In genomic region chr5:179734536-179735164, GRCh38 we compare ENCODE assay signal across 8 cellular contexts. TPM values are rescaled to one million over a fixed set of nuclear protein-coding genes. Genes with fewer than 3 reads are reported as not detected.
DNase-seq lines count a peak whose midpoint lies in the region; ATAC-seq and TF ChIP-seq lines count a peak whose summit lies in the region.

No MANE protein-coding gene starts in this region.

- H3K36me3 Mint-ChIP-seq in chondrocyte (ENCODE audit: low read depth), result no peaks in the 10 kb centered on the region
- H3K36me3 Mint-ChIP-seq in natural killer cell treated with Interleukin-12 subunit alpha and Interleukin-12 subunit beta and Interleukin-15 and Interleukin-18, amount 100 ng/mL, for 72 hours, result peaks cover 25% of the 10 kb centered on the region

- H3K27me3 Mint-ChIP-seq in chondrocyte (ENCODE audit: low read depth), result no peaks in the 10 kb centered on the region
- H3K27me3 Mint-ChIP-seq in natural killer cell treated with Interleukin-12 subunit alpha and Interleukin-12 subunit beta and Interleukin-15 and Interleukin-18, amount 100 ng/mL, for 72 hours, result no peaks in the 10 kb centered on the region

- no peak overlapping the region for H3K27ac ChIP-seq in KMS-11

- peak overlapping the region; percentile 92 for H3K4me3 Mint-ChIP-seq in chondrocyte (ENCODE audit: unreplicated experiment)
- peak overlapping the region; percentile 95 for H3K4me3 Mint-ChIP-seq in natural killer cell treated with Interleukin-12 subunit alpha and Interleukin-12 subunit beta and Interleukin-15 and Interleukin-18, amount 100 ng/mL, for 72 hours

- peak overlapping the region; percentile 92 for H3K4me3 ChIP-seq in BE2C (ENCODE audit: low read depth, low read length)
- H3K4me3 ChIP-seq in KMS-11 (IDR thresholded peaks at IDR 0.05; ENCODE audit: insufficient read depth, low read depth, low read length), result no peak overlapping the region

- ATAC-seq in natural killer cell treated with Interleukin-12 subunit alpha and Interleukin-12 subunit beta and Interleukin-15 and Interleukin-18, amount 100 ng/mL, for 72 hours, result no peak
- ATAC-seq in HG03571 (IDR thresholded peaks at IDR 0.05; ENCODE audit: unreplicated experiment), result no peak

- no peaks in the 10 kb centered on the region for H4K20me1 ChIP-seq in KMS-11 (ENCODE audit: insufficient read depth)

- H3K4me1 ChIP-seq in BE2C (peaks cover 3% of the 10 kb centered on the region), KMS-11 (ENCODE audit: low read depth, poor library complexity, severe bottlenecking) (peaks cover 17% of the 10 kb centered on the region)

- H3K4me1 Mint-ChIP-seq in chondrocyte (ENCODE audit: low read depth), result peaks cover 60% of the 10 kb centered on the region
- H3K4me1 Mint-ChIP-seq in natural killer cell treated with Interleukin-12 subunit alpha and Interleukin-12 subunit beta and Interleukin-15 and Interleukin-18, amount 100 ng/mL, for 72 hours (ENCODE audit: low read depth in 2 of 2), result peaks cover 47 to 56% of the 10 kb centered on the region in 2 donors

- TF ChIP-seq CTCF in BE2C (IDR thresholded peaks at IDR 0.05; ENCODE audit: low read depth, low read length) (no peak), KMS-11 (conservative IDR thresholded peaks at IDR 0.05; ENCODE audit: low read depth, low read length) (no peak), chondrocyte (IDR thresholded peaks at IDR 0.05) (no peak), GM10266 (IDR thresholded peaks at IDR 0.05; ENCODE audit: control insufficient read depth, insufficient read depth, low read depth, missing control alignments) (no peak)

- peak overlapping the region; percentile 88 for H3K4me2 ChIP-seq in KMS-11

- no peaks in the 10 kb centered on the region for H3K9me3 Mint-ChIP-seq in chondrocyte (ENCODE audit: low read depth)
- H3K9me3 Mint-ChIP-seq in natural killer cell treated with Interleukin-12 subunit alpha and Interleukin-12 subunit beta and Interleukin-15 and Interleukin-18, amount 100 ng/mL, for 72 hours, result no peaks in the 10 kb centered on the region

- H3K27ac Mint-ChIP-seq in chondrocyte (ENCODE audit: unreplicated experiment), result peak overlapping the region; percentile 97
- peak overlapping the region; percentile 83 to 84 for H3K27ac Mint-ChIP-seq in natural killer cell treated with Interleukin-12 subunit alpha and Interleukin-12 subunit beta and Interleukin-15 and Interleukin-18, amount 100 ng/mL, for 72 hours

- peaks cover 58% of the 10 kb centered on the region for H3K79me2 ChIP-seq in KMS-11 (ENCODE audit: insufficient read depth, low read depth)

- DNase-seq in BE2C, result no peak
- DNase-seq in chondrocyte (ENCODE audit: low spot score), result no peak
- no peak for DNase-seq in natural killer cell treated with Interleukin-12 subunit alpha and Interleukin-12 subunit beta and Interleukin-15 and Interleukin-18, amount 100 ng/mL, for 72 hours (ENCODE audit: low spot score)
- no peak for DNase-seq in GM10266 (ENCODE audit: extremely low spot score)
- DNase-seq in activated effector memory CD4-positive, alpha-beta T cell treated with anti-CD3 and anti-CD28 coated beads, Interleukin-2, amount 50 U/mL, for 16 hours, result no peak
- no peak for DNase-seq in AG08395 (ENCODE audit: low spot score)

- peaks cover 43% of the 10 kb centered on the region for H3K36me3 ChIP-seq in BE2C
- H3K36me3 ChIP-seq in KMS-11 (ENCODE audit: insufficient read depth), result 0 out of 2 replicates have a peak, but pooled peaks cover 4% of the 10 kb centered on the region

- no peak overlapping the region for H3K9ac ChIP-seq in KMS-11

- H3K9me3 ChIP-seq in BE2C, result no peaks in the 10 kb centered on the region

- H2AFZ ChIP-seq in KMS-11 (ENCODE audit: low read depth), result no peak overlapping the region

- H3K27me3 ChIP-seq in BE2C (no peaks in the 10 kb centered on the region), KMS-11 (ENCODE audit: insufficient read depth, low read depth) (no peaks in the 10 kb centered on the region)

RNA-seq across cellular contexts. Expression of gene MAML1, which starts 2.0 kb away (rescaled TPM):
- polyA plus RNA-seq in BE2C (2012; ENCODE audit: insufficient read depth, insufficient read length, low read depth), result 21.4 TPM
- 29.3 to 29.9 TPM (median 29.9 TPM) in 3 replicates for total RNA-seq in chondrocyte
- total RNA-seq in natural killer cell treated with Interleukin-12 subunit alpha and Interleukin-12 subunit beta and Interleukin-15 and Interleukin-18, amount 100 ng/mL, for 72 hours, result 10 to 100 TPM; 31.4 to 41.1 TPM

RNA-seq across cellular contexts. Expression of gene CANX, which starts 35.9 kb away (rescaled TPM):
- 525 TPM for polyA plus RNA-seq in BE2C (2012; ENCODE audit: insufficient read depth, insufficient read length, low read depth)
- total RNA-seq in chondrocyte, result 695 to 849 TPM (median 699 TPM) in 3 replicates
- 100 to 1,000 TPM; 633 to 749 TPM for total RNA-seq in natural killer cell treated with Interleukin-12 subunit alpha and Interleukin-12 subunit beta and Interleukin-15 and Interleukin-18, amount 100 ng/mL, for 72 hours

RNA-seq across cellular contexts. Expression of gene CBY3, which starts 53.8 kb away (rescaled TPM):
- not detected for polyA plus RNA-seq in BE2C (2012; ENCODE audit: insufficient read depth, insufficient read length, low read depth)
- not detected in 3 replicates for total RNA-seq in chondrocyte
- 1 to 10 TPM in 1 of 2 donors, not detected in 1; 1.6 TPM for total RNA-seq in natural killer cell treated with Interleukin-12 subunit alpha and Interleukin-12 subunit beta and Interleukin-15 and Interleukin-18, amount 100 ng/mL, for 72 hours

RNA-seq across cellular contexts. Expression of gene LTC4S, which starts 59.1 kb away (rescaled TPM):
- polyA plus RNA-seq in BE2C (2012; ENCODE audit: insufficient read depth, insufficient read length, low read depth), result not detected
- total RNA-seq in chondrocyte, result 1.2 to 1.7 TPM (median 1.3 TPM) in 3 replicates
- total RNA-seq in natural killer cell treated with Interleukin-12 subunit alpha and Interleukin-12 subunit beta and Interleukin-15 and Interleukin-18, amount 100 ng/mL, for 72 hours, result 1 to 10 TPM; 2.9 to 4.0 TPM
